ENCODE assay signal across 17 cellular contexts in genomic region chr5:126055348-126055729, GRCh38.
A peak's percentile ranks its signal among the peaks of the same experiment; 100 is the strongest.
DNase-seq lines count a peak whose midpoint lies in the region; ATAC-seq, FAIRE-seq and TF ChIP-seq lines count a peak whose summit lies in the region.
"Had no signal": no experiment of that assay in that cellular context is flagged by ENCODE, and none has a peak within 500 bp of the region (broad histone marks: within the 10 kb centered on the region; RNA-seq: fewer than 3 reads in every experiment).

No MANE protein-coding gene starts in this region.

- H3K4me3 Mint-ChIP-seq in glutamatergic neuron (ENCODE audit: unreplicated experiment) = peak overlapping the region; percentile 76
- no peak overlapping the region for H3K4me3 Mint-ChIP-seq in effector memory CD8-positive, alpha-beta T cell
- no peak overlapping the region for H3K4me3 Mint-ChIP-seq in stimulated activated naive B cell treated with anti-CD40 and anti-IgM and Interleukin-4, amounts not matched to agents 10 μg/mL and 1 μg/mL and 100 μg/mL, for 72 hours
- H3K4me3 Mint-ChIP-seq: activated CD8-positive, alpha-beta T cell treated with anti-CD3 and anti-CD28 coated beads, Interleukin-2, amount 10 ng/mL, durations not matched to agents 7 days and 5 days had no signal

- peaks cover 6% of the 10 kb centered on the region for H3K36me3 Mint-ChIP-seq in glutamatergic neuron (ENCODE audit: unreplicated experiment)
- H3K36me3 Mint-ChIP-seq in effector memory CD8-positive, alpha-beta T cell (ENCODE audit: insufficient read depth) = no peaks in the 10 kb centered on the region
- no peaks in the 10 kb centered on the region for H3K36me3 Mint-ChIP-seq in stimulated activated naive B cell treated with anti-CD40 and anti-IgM and Interleukin-4, amounts not matched to agents 10 μg/mL and 1 μg/mL and 100 μg/mL, for 72 hours

- H3K4me1 Mint-ChIP-seq in glutamatergic neuron (ENCODE audit: low read depth, unreplicated experiment) = peaks cover 30% of the 10 kb centered on the region
- H3K4me1 Mint-ChIP-seq in effector memory CD8-positive, alpha-beta T cell (ENCODE audit: low read depth in 2 of 2) = no peaks in the 10 kb centered on the region
- no peaks in the 10 kb centered on the region for H3K4me1 Mint-ChIP-seq in stimulated activated naive B cell treated with anti-CD40 and anti-IgM and Interleukin-4, amounts not matched to agents 10 μg/mL and 1 μg/mL and 100 μg/mL, for 72 hours

- FAIRE-seq in D721Med (lab: Jason Lieb, UNC) = no peak
- FAIRE-seq: TTC549 had no signal

- H3K27ac Mint-ChIP-seq in glutamatergic neuron (ENCODE audit: unreplicated experiment) = peak overlapping the region; percentile 93
- no peak overlapping the region for H3K27ac Mint-ChIP-seq in effector memory CD8-positive, alpha-beta T cell
- no peak overlapping the region for H3K27ac Mint-ChIP-seq in stimulated activated naive B cell treated with anti-CD40 and anti-IgM and Interleukin-4, amounts not matched to agents 10 μg/mL and 1 μg/mL and 100 μg/mL, for 72 hours
- H3K27ac Mint-ChIP-seq: activated CD8-positive, alpha-beta T cell treated with anti-CD3 and anti-CD28 coated beads, Interleukin-2, amount 10 ng/mL, durations not matched to agents 7 days and 5 days had no signal

- DNase-seq in Caki2 (ENCODE audit: low read depth) = peak; percentile 23
- DNase-seq in LHCN-M2 (ENCODE audit: low read depth) = peak; percentile 27
- peak; percentile 96 for DNase-seq in NCI-H69 (lab: John Stamatoyannopoulos, UW)
- DNase-seq in glutamatergic neuron = no peak
- no peak for DNase-seq in D721Med (ENCODE audit: insufficient read length, low spot score)
- DNase-seq in effector memory CD8-positive, alpha-beta T cell = no peak
- no peak for DNase-seq in mucosa of gallbladder (ENCODE audit: low spot score)
- no peak for DNase-seq in stimulated activated naive B cell treated with anti-CD40 and anti-IgM and Interleukin-4, amounts not matched to agents 10 μg/mL and 1 μg/mL and 100 μg/mL, for 72 hours
- DNase-seq: activated CD8-positive, alpha-beta T cell treated with anti-CD3 and anti-CD28 coated beads, Interleukin-2, amount 10 ng/mL, durations not matched to agents 7 days and 5 days; caudate nucleus; effector CD8-positive, alpha-beta T cell; hippocampal formation; mucosa of descending colon; NCI-H446; substantia nigra had no signal

- H3K27me3 Mint-ChIP-seq in glutamatergic neuron (ENCODE audit: unreplicated experiment) = no peaks in the 10 kb centered on the region
- H3K27me3 Mint-ChIP-seq in effector memory CD8-positive, alpha-beta T cell = no peaks in the 10 kb centered on the region
- no peaks in the 10 kb centered on the region for H3K27me3 Mint-ChIP-seq in stimulated activated naive B cell treated with anti-CD40 and anti-IgM and Interleukin-4, amounts not matched to agents 10 μg/mL and 1 μg/mL and 100 μg/mL, for 72 hours

- in situ Hi-C loops in Caki2 (cut with HindIII; ENCODE audit: low pct_unique_long_range_greater_than_20kb, low sequenced_read_pairs) = no loop called here

- H3K9me3 Mint-ChIP-seq in glutamatergic neuron (ENCODE audit: unreplicated experiment) = no peaks in the 10 kb centered on the region
- H3K9me3 Mint-ChIP-seq in effector memory CD8-positive, alpha-beta T cell = peaks cover 3 to 10% of the 10 kb centered on the region in 2 donors
- H3K9me3 Mint-ChIP-seq in stimulated activated naive B cell treated with anti-CD40 and anti-IgM and Interleukin-4, amounts not matched to agents 10 μg/mL and 1 μg/mL and 100 μg/mL, for 72 hours = peaks cover 4 to 9% of the 10 kb centered on the region in 2 donors

- TF ChIP-seq CTCF in glutamatergic neuron (IDR thresholded peaks at IDR 0.05; ENCODE audit: partially characterized antibody, unreplicated experiment) (no peak), D721Med (IDR thresholded peaks at IDR 0.05; ENCODE audit: insufficient read depth, missing control alignments) (no peak)

- no peak for ATAC-seq in effector memory CD8-positive, alpha-beta T cell (replicated peaks)
- no peak for ATAC-seq in stimulated activated naive B cell treated with anti-CD40 and anti-IgM and Interleukin-4, amounts not matched to agents 10 μg/mL and 1 μg/mL and 100 μg/mL, for 72 hours (replicated peaks)
- ATAC-seq: activated CD8-positive, alpha-beta T cell treated with anti-CD3 and anti-CD28 coated beads, Interleukin-2, amount 10 ng/mL, durations not matched to agents 7 days and 5 days; left lobe of liver; mucosa of descending colon had no signal

Comparison
In these comparisons a context has a peak if more than half of its experiments do, and no peak if none do; other contexts are left out.
1. DNase-seq: peak in Caki2 (single experiment), LHCN-M2 (single experiment) and NCI-H69 (single experiment); none in glutamatergic neuron (single experiment), D721Med (single experiment), effector memory CD8-positive, alpha-beta T cell (0 of 3), mucosa of gallbladder (single experiment) and stimulated activated naive B cell treated with anti-CD40 and anti-IgM and Interleukin-4, amounts not matched to agents 10 μg/mL and 1 μg/mL and 100 μg/mL, for 72 hours (single experiment).